In genomic region chr14:101666264-101666663, GRCh38 we compare ENCODE assay signal across 22 cellular contexts.
"Had no signal": no experiment of that assay in that cellular context is flagged by ENCODE, and none has a peak within 500 bp of the region (broad histone marks: within the 10 kb centered on the region; RNA-seq: fewer than 3 reads in every experiment).

No MANE protein-coding gene starts in this region.

- H3K9me3 ChIP-seq: uterus had no signal

- H3K4me3 ChIP-seq: stomach, suprapubic skin, thoracic aorta, thyroid gland, tibial artery, tibial nerve, transverse colon, upper lobe of left lung, upper lobe of right lung, uterus, vagina had no signal

- H3K27ac ChIP-seq: stomach, suprapubic skin, thoracic aorta, thyroid gland, tibial artery, tibial nerve, transverse colon, upper lobe of left lung, upper lobe of right lung, uterus, vagina had no signal

- DNase-seq: stimulated activated CD4-positive, alpha-beta T cell treated with anti-CD3 and anti-CD28 coated beads, Interleukin-2, amount 100 ng/mL, for 48 hours; stimulated activated CD4-positive, alpha-beta T cell treated with anti-CD3 and anti-CD28 coated beads, Interleukin-4, amount 100 ng/mL, for 1 hour; stimulated activated CD4-positive, alpha-beta T cell treated with anti-CD3 and anti-CD28 coated beads, Interleukin-4, amount 100 ng/mL, for 24 hours; stimulated activated CD4-positive, alpha-beta T cell treated with anti-CD3 and anti-CD28 coated beads, Interleukin-4, amount 100 ng/mL, for 4 hours; stimulated activated CD8-positive, alpha-beta memory T cell treated with anti-CD3 and anti-CD28 coated beads, Interleukin-4, amount 100 ng/mL, for 48 hours; stimulated activated naive B cell treated with anti-CD40 and anti-IgM and Interleukin-4, amounts not matched to agents 10 μg/mL and 1 μg/mL and 100 μg/mL, for 72 hours; stimulated activated naive CD4-positive, alpha-beta T cell treated with Interleukin-2 at 50 U/mL for 16 hours; stimulated activated naive CD8-positive, alpha-beta T cell treated with anti-CD3 and anti-CD28 coated beads, Interleukin-15, amount 100 ng/mL, for 72 hours; stimulated activated naive CD8-positive, alpha-beta T cell treated with anti-CD3 and anti-CD28 coated beads, Interleukin-15, Interleukin-2, amounts not matched to agents 100 U/mL and 50 U/mL, for 24 hours; stomach; substantia nigra; thyroid gland; tibial artery; transverse colon; trophoblast cell; upper lobe of left lung; upper lobe of right lung; uterus had no signal

- H3K27me3 ChIP-seq: thyroid gland, upper lobe of left lung, uterus, vagina had no signal

- H3K36me3 ChIP-seq: stomach, suprapubic skin, thoracic aorta, thyroid gland, tibial artery, tibial nerve, transverse colon, upper lobe of left lung, upper lobe of right lung, uterus, vagina had no signal

- H3K4me1 ChIP-seq: stomach, suprapubic skin, thyroid gland, tibial artery, tibial nerve, transverse colon, upper lobe of left lung, upper lobe of right lung, uterus, vagina had no signal
